ENCODE assay signal across 16 cellular contexts in genomic region chr3:15290731-15291130, GRCh38. TPM values are rescaled to one million over a fixed set of nuclear protein-coding genes. Genes with fewer than 3 reads are reported as not detected.
DNase-seq lines count a peak whose midpoint lies in the region; ATAC-seq and TF ChIP-seq lines count a peak whose summit lies in the region.
"Had no signal": no experiment of that assay in that cellular context is flagged by ENCODE, and none has a peak within 500 bp of the region (broad histone marks: within the 10 kb centered on the region; RNA-seq: fewer than 3 reads in every experiment).

No MANE protein-coding gene starts in this region.

- DNase-seq in activated naive CD4-positive, alpha-beta T cell treated with anti-CD3 and anti-CD28 coated beads, Interleukin-2, amount 10 ng/mL, durations not matched to agents 7 days and 5 days, result no peak
- no peak for DNase-seq in activated naive CD4-positive, alpha-beta T cell treated with anti-CD3 and anti-CD28 coated beads, Interleukin-2, amount 50 U/mL, for 16 hours
- DNase-seq in T-helper 17 cell (no peak), memory B cell (ENCODE audit: low spot score in 2 of 2) (no peak), transverse colon (no peak), body of pancreas (no peak), NCI-H526 (lab: John Stamatoyannopoulos, UW) (no peak)
- DNase-seq: activated CD4-positive, CD25-positive, alpha-beta regulatory T cell; activated gamma-delta T cell; central memory CD4-positive, alpha-beta T cell; erythroblast; NCI-H2081 treated with DMSO at 0.1 percent for 48 hours; occipital lobe had no signal

- peaks cover 81% of the 10 kb centered on the region for H3K4me1 Mint-ChIP-seq in activated naive CD4-positive, alpha-beta T cell treated with anti-CD3 and anti-CD28 coated beads, Interleukin-2, amount 10 ng/mL, durations not matched to agents 7 days and 5 days
- peaks cover 73% of the 10 kb centered on the region for H3K4me1 Mint-ChIP-seq in T-helper 17 cell
- peaks cover 53% of the 10 kb centered on the region for H3K4me1 Mint-ChIP-seq in memory B cell

- H3K4me1 ChIP-seq in transverse colon (peaks cover 8 to 41% (median 12%) of the 10 kb centered on the region in 4 donors), body of pancreas (peaks cover 13% of the 10 kb centered on the region)

- H3K27me3 Mint-ChIP-seq in activated naive CD4-positive, alpha-beta T cell treated with anti-CD3 and anti-CD28 coated beads, Interleukin-2, amount 10 ng/mL, durations not matched to agents 7 days and 5 days, result no peaks in the 10 kb centered on the region
- H3K27me3 Mint-ChIP-seq in T-helper 17 cell (no peaks in the 10 kb centered on the region), memory B cell (no peaks in the 10 kb centered on the region)

- no peak for TF ChIP-seq POLR2A in transverse colon (IDR thresholded peaks at IDR 0.05)
- no peak for TF ChIP-seq POLR2A in body of pancreas (IDR thresholded peaks at IDR 0.05)

- H3K36me3 ChIP-seq in transverse colon (no peaks in the 10 kb centered on the region), body of pancreas (replicated peaks in 1 of 2; ENCODE audit: insufficient read depth in 1 of 2, low read depth in 2 of 2) (no peaks in the 10 kb centered on the region)

- WGBS in transverse colon (ENCODE audit: low coverage in 1 of 2), 2 donors, result 74 to 88% methylated on average over 3 of the region's 3 CpGs
- 84 to 90% methylated on average over 3 of the region's 3 CpGs for WGBS in body of pancreas, 2 donors

- H3K27ac ChIP-seq in transverse colon (peak overlapping the region; percentile 20 to 77 (median 72)), body of pancreas (no peak overlapping the region)
- H3K27ac ChIP-seq: HL-60 had no signal

- H3K9me3 ChIP-seq in T-helper 17 cell (ENCODE audit: control insufficient read depth, low read length, poor library complexity, severe bottlenecking) (no peaks in the 10 kb centered on the region), transverse colon (no peaks in the 10 kb centered on the region), body of pancreas (no peaks in the 10 kb centered on the region)

- peaks cover 74% of the 10 kb centered on the region for H3K36me3 Mint-ChIP-seq in activated naive CD4-positive, alpha-beta T cell treated with anti-CD3 and anti-CD28 coated beads, Interleukin-2, amount 10 ng/mL, durations not matched to agents 7 days and 5 days
- peaks cover 8% of the 10 kb centered on the region for H3K36me3 Mint-ChIP-seq in T-helper 17 cell (ENCODE audit: low read depth)
- peaks cover 13% of the 10 kb centered on the region for H3K36me3 Mint-ChIP-seq in memory B cell

- ATAC-seq in T-helper 17 cell (no peak), memory B cell (ENCODE audit: low read depth) (no peak), body of pancreas (no peak), HG03139 (IDR thresholded peaks at IDR 0.05; ENCODE audit: unreplicated experiment) (no peak)
- ATAC-seq: GM23338 had no signal

- peak overlapping the region; percentile 48 for H3K4me3 Mint-ChIP-seq in activated naive CD4-positive, alpha-beta T cell treated with anti-CD3 and anti-CD28 coated beads, Interleukin-2, amount 10 ng/mL, durations not matched to agents 7 days and 5 days
- peak overlapping the region; percentile 77 for H3K4me3 Mint-ChIP-seq in T-helper 17 cell
- H3K4me3 Mint-ChIP-seq in memory B cell, result peak overlapping the region; percentile 52
- H3K4me3 Mint-ChIP-seq: GM23338 had no signal

- H3K27me3 ChIP-seq in transverse colon (no peaks in the 10 kb centered on the region), body of pancreas (no peaks in the 10 kb centered on the region)

- TF ChIP-seq EP300 in transverse colon (IDR thresholded peaks at IDR 0.05; ENCODE audit: low read depth), result no peak

- in situ Hi-C loops in transverse colon (cut with MboI; ENCODE audit: low pct_ligation_motif_present in 1 of 4, low pct_unique_long_range_greater_than_20kb in 1 of 4, low sequenced_read_pairs in 3 of 4), result no loop called here

- peaks cover 2% of the 10 kb centered on the region for H3K9me3 Mint-ChIP-seq in activated naive CD4-positive, alpha-beta T cell treated with anti-CD3 and anti-CD28 coated beads, Interleukin-2, amount 10 ng/mL, durations not matched to agents 7 days and 5 days
- peaks cover 2% of the 10 kb centered on the region for H3K9me3 Mint-ChIP-seq in memory B cell
- H3K9me3 Mint-ChIP-seq: GM23338 had no signal

- peak overlapping the region; percentile 95 for H3K27ac Mint-ChIP-seq in activated naive CD4-positive, alpha-beta T cell treated with anti-CD3 and anti-CD28 coated beads, Interleukin-2, amount 10 ng/mL, durations not matched to agents 7 days and 5 days
- H3K27ac Mint-ChIP-seq in T-helper 17 cell (peak overlapping the region; percentile 93), memory B cell (peak overlapping the region; percentile 84)
- H3K27ac Mint-ChIP-seq: GM23338 had no signal

- intact Hi-C loops in transverse colon (cut with DNase I; ENCODE audit: low total_unique reads) (no loop called here), body of pancreas (cut with DNase I) (no loop called here)

- H3K4me3 ChIP-seq in transverse colon, result no peak overlapping the region
- H3K4me3 ChIP-seq in body of pancreas, result no peak overlapping the region
- H3K4me3 ChIP-seq: GM23338 had no signal

- no peak for TF ChIP-seq CTCF in transverse colon (IDR thresholded peaks at IDR 0.05)
- no peak for TF ChIP-seq CTCF in body of pancreas (IDR thresholded peaks at IDR 0.05)

- CTCF ChIA-PET in activated naive CD4-positive, alpha-beta T cell treated with anti-CD3 and anti-CD28 coated beads, Interleukin-2, amount 10 ng/mL, durations not matched to agents 7 days and 5 days (lab: Charles Lee), result interaction anchor here (0.6 to 4.2 kb wide), 7 partner anchors 15 to 91 kb away, joined by 3 to 23 read pairs (median 4); partner anchors contain the start of gene SH3BP5

RNA-seq across cellular contexts. Expression of gene SH3BP5, which starts 41.7 kb away (rescaled TPM):
- 10 to 100 TPM; 50.7 to 78.4 TPM for total RNA-seq in T-helper 17 cell
- 10 to 100 TPM in 3 of 4 donors, 1 to 10 TPM in 1; 7.5 to 32.4 (median 15.8) TPM for total RNA-seq in transverse colon
- 10 to 100 TPM; 13.7 to 21.8 TPM for total RNA-seq in body of pancreas

Comparison
In these comparisons a context has a peak if more than half of its experiments do, and no peak if none do; other contexts are left out.
1. H3K27ac ChIP-seq: peak in transverse colon (4 of 4); none in body of pancreas (0 of 4).
2. Peak in every context shown above with its lines, with median percentiles within 50 percentile points of each other: H3K27ac Mint-ChIP-seq and H3K4me3 Mint-ChIP-seq.